1 cellular context compared by ENCODE assay signal in genomic region chr10:73590881-73591577, GRCh38.
TF ChIP-seq lines count a peak whose summit lies in the region.

Gene USP54 (minus strand): TSS chr10:73591342. CDS start chr10:73575658, 15,684 bp downstream.

TF ChIP-seq in SK-N-SH treated with all-trans-retinoic acid at 6 μM for 48 hours, 23 proteins besides CTCF, POLR2A, EP300 and RAD21 (continued from another document):
- TF ChIP-seq POU6F1 (CRISPR knock-in tag; IDR thresholded peaks at IDR 0.05; ENCODE audit: borderline replicate concordance, low read depth) = no peak
- TF ChIP-seq GLIS3 (CRISPR knock-in tag; IDR thresholded peaks at IDR 0.05) = no peak
- no peak for TF ChIP-seq ZNF70 (CRISPR knock-in tag; IDR thresholded peaks at IDR 0.05)
- no peak for TF ChIP-seq PPARA (CRISPR knock-in tag; IDR thresholded peaks at IDR 0.05; ENCODE audit: borderline replicate concordance)
- TF ChIP-seq ZFP3 (CRISPR knock-in tag; IDR thresholded peaks at IDR 0.05) = no peak
- TF ChIP-seq ZNF8 (CRISPR knock-in tag; IDR thresholded peaks at IDR 0.05) = no peak
- no peak for TF ChIP-seq CREB5 (CRISPR knock-in tag; IDR thresholded peaks at IDR 0.05; ENCODE audit: low read depth)
- TF ChIP-seq CSDC2 (CRISPR knock-in tag; IDR thresholded peaks at IDR 0.05) = no peak
- no peak for TF ChIP-seq BACH2 (CRISPR knock-in tag; IDR thresholded peaks at IDR 0.05; ENCODE audit: borderline replicate concordance)
- TF ChIP-seq ARNTL (CRISPR knock-in tag; IDR thresholded peaks at IDR 0.05; ENCODE audit: borderline replicate concordance, low read depth) = no peak
- TF ChIP-seq TOX (CRISPR knock-in tag; IDR thresholded peaks at IDR 0.05; ENCODE audit: borderline replicate concordance) = no peak
- TF ChIP-seq ESRRG (CRISPR knock-in tag; IDR thresholded peaks at IDR 0.05) = no peak
- TF ChIP-seq PATZ1 (CRISPR knock-in tag; IDR thresholded peaks at IDR 0.05; ENCODE audit: borderline replicate concordance) = no peak
- TF ChIP-seq OSR1 (CRISPR knock-in tag; IDR thresholded peaks at IDR 0.05) = no peak
- no peak for TF ChIP-seq CSRNP3 (CRISPR knock-in tag; IDR thresholded peaks at IDR 0.05)
- no peak for TF ChIP-seq ZC3H10 (CRISPR knock-in tag; IDR thresholded peaks at IDR 0.05)
